Comparison of ENCODE assay signal across 1 cellular context in the genomic region with DNA sequence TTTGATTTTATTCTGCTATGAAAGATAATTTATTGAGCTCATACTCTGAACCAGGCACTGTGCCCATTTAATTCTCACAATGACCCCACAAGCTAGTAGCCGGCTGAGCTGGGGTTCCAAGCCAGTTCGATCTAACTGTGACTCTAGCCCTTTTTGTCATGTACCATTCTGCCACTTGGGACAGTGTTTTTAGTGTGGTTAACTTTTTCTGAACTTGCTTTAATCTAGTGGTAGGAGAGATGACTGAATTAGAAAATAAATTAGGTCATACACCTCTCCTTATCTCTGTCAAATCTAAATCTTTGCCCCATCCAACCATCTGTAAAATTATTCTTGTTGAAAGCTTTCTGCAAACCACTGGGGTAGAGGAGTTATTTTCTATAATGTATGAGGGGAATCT.
TF ChIP-seq lines count a peak whose summit lies in the region.

No MANE protein-coding gene starts in this region.

TF ChIP-seq in IMR-90, 13 proteins besides CTCF, POLR2A, EP300 and RAD21 (continued from another document):
- TF ChIP-seq, protein P1, sequence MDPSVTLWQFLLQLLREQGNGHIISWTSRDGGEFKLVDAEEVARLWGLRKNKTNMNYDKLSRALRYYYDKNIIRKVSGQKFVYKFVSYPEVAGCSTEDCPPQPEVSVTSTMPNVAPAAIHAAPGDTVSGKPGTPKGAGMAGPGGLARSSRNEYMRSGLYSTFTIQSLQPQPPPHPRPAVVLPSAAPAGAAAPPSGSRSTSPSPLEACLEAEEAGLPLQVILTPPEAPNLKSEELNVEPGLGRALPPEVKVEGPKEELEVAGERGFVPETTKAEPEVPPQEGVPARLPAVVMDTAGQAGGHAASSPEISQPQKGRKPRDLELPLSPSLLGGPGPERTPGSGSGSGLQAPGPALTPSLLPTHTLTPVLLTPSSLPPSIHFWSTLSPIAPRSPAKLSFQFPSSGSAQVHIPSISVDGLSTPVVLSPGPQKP (IDR thresholded peaks at IDR 0.05; ENCODE audit: borderline replicate concordance, low read depth, low read length) = no peak
- TF ChIP-seq NFE2L2 (IDR thresholded peaks at IDR 0.05; ENCODE audit: low read depth, low read length) (no peak), CEBPB (IDR thresholded peaks at IDR 0.05; ENCODE audit: low read depth, low read length) (no peak), MAZ (IDR thresholded peaks at IDR 0.05; ENCODE audit: borderline replicate concordance, low read depth, low read length) (no peak), CHD1 (IDR thresholded peaks at IDR 0.05; ENCODE audit: low read depth, low read length) (no peak), RFX5 (IDR thresholded peaks at IDR 0.05; ENCODE audit: low read depth, low read length) (no peak), MAFK (IDR thresholded peaks at IDR 0.05; ENCODE audit: low read depth, low read length) (no peak), RCOR1 (IDR thresholded peaks at IDR 0.05; ENCODE audit: insufficient replicate concordance, low read length) (no peak), BHLHE40 (IDR thresholded peaks at IDR 0.05; ENCODE audit: low read depth, low read length) (no peak)
TF ChIP-seq in IMR-90: peak in this region for 0.
